In the genomic region with DNA sequence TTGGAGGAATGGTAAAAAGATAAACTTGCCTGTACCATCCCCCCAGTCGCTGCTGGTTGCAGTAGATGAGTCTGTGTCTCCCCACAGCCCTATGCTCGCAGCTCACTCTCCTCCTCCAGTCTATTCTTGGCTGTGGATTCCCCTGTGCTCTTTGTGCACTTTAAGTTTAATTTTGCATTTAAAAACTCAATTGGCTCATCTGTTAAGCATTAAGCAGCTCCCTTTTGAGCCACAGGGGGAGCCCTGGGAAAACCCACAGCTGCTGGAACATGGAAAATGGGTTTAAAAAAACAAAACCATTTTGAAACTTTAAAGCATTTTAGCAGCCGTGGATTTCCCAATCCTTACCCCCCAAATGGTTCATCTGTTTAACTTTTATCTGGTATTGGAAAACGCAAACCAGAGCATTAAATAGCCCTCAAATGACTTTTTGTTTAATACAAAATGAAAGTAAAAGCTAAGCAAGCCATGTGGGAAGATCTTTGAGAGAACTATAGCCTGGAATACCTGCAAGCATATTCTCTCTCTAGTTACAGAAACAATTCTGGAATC, we compare ENCODE assay signal across 8 cellular contexts.
A peak's percentile ranks its signal among the peaks of the same experiment; 100 is the strongest.
DNase-seq lines count a peak whose midpoint lies in the region; ATAC-seq and TF ChIP-seq lines count a peak whose summit lies in the region.

No MANE protein-coding gene starts in this region.

- no peaks in the 10 kb centered on the region for H3K9me2 ChIP-seq in HCT116 (ENCODE audit: insufficient read depth)

- CTCF ChIA-PET in HCT116 (lab: Charles Lee) = interaction anchor here (0.6 to 1.6 kb wide), 8 partner anchors 9 to 130 kb away, joined by 3 to 5 read pairs (median 3); no protein-coding TSS in a partner anchor

- no peaks in the 10 kb centered on the region for H3K27me3 ChIP-seq in HCT116 (ENCODE audit: insufficient read depth, low read length)

- DNase-seq in GM04504 (ENCODE audit: low read depth) (peak; percentile 80), HCT116 (ENCODE audit: low read depth, low spot score) (peak; percentile 32), NOMO-1 treated with DMSO at 0.1 percent for 48 hours (lab: John Stamatoyannopoulos, UW; ENCODE audit: unreplicated experiment) (peak; percentile 14), ecto neural progenitor cell (ENCODE audit: low spot score) (peak; percentile 44), mucosa of descending colon (peak in 1 of 3 donors; percentile 34), NCI-H187 (lab: John Stamatoyannopoulos, UW) (no peak), NCI-H524 treated with DMSO at 0.1 percent for 48 hours (lab: John Stamatoyannopoulos, UW) (no peak)

- no TSS peak for BruUV-seq in HCT116 (replicated peaks; lab: Mats Ljungman, UMichigan)

- H3K36me3 ChIP-seq in HCT116 (ENCODE audit: control insufficient read depth in 1 of 2, insufficient read depth in 2 of 2, low read length in 2 of 2) (no peaks in the 10 kb centered on the region), mucosa of descending colon (ENCODE audit: low read depth) (no peaks in the 10 kb centered on the region)

- H3K9me3 ChIP-seq in HCT116 (ENCODE audit: control insufficient read depth in 1 of 2, insufficient read depth in 1 of 2, low read depth in 1 of 2, low read length in 2 of 2) = no peaks in the 10 kb centered on the region
- H3K9me3 ChIP-seq in mucosa of descending colon = no peaks in the 10 kb centered on the region

- POLR2A ChIA-PET in HCT116 (lab: Charles Lee) = interaction anchor here (0.8 kb wide), 1 partner anchor 8 kb away, joined by 3 read pairs; no protein-coding TSS in a partner anchor

- 0 out of 2 replicates have a peak overlapping the region, but pooled peaks have one; percentile 9 for H3K9ac ChIP-seq in HCT116 (ENCODE audit: low read length)

- no peaks in the 10 kb centered on the region for H3K79me2 ChIP-seq in HCT116 (ENCODE audit: insufficient read depth, low read length)

- H2AFZ ChIP-seq in HCT116 (ENCODE audit: low read depth, low read length, poor library complexity, severe bottlenecking) = peak overlapping the region; percentile 94

- intact Hi-C loops in HCT116 (cut with micrococcal nuclease) (no loop called here), mucosa of descending colon (cut with DNase I, micrococcal nuclease) (no loop called here)

- peak; percentile 36 to 74 (median 69); a peak in 5 of 6 replicates for TF ChIP-seq CTCF in HCT116 (IDR thresholded peaks at IDR 0.05 in 2 of 3, conservative IDR thresholded peaks at IDR 0.05 in 1 of 3; ENCODE audit: borderline replicate concordance in 1 of 3, insufficient read depth in 1 of 3, low read depth in 2 of 3, low read length in 2 of 3)
- TF ChIP-seq CTCF in mucosa of descending colon (IDR thresholded peaks at IDR 0.05) = peak; percentile 10

- TF ChIP-seq POLR2A in HCT116 (IDR thresholded peaks at IDR 0.05; ENCODE audit: borderline replicate concordance, extremely low read depth, insufficient read depth, insufficient read length) = no peak

- H3K4me3 ChIP-seq in HCT116 (replicated peaks in 1 of 2; ENCODE audit: low read depth in 1 of 2, low read length in 2 of 2) (peak overlapping the region; percentile 19 to 32; a peak in 3 of 4 replicates), mucosa of descending colon (no peak overlapping the region)

- no peaks in the 10 kb centered on the region for H4K20me1 ChIP-seq in HCT116 (ENCODE audit: insufficient read depth)

- peak overlapping the region; percentile 62 for H3K4me2 ChIP-seq in HCT116 (ENCODE audit: low read length)

- peak; percentile 40; the same call in 1 of the 2 replicates for TF ChIP-seq RAD21 in HCT116 (IDR thresholded peaks at IDR 0.05; ENCODE audit: low read depth)

- ATAC-seq in HCT116 = peak; percentile 83
- peak; percentile 42 for ATAC-seq in mucosa of descending colon
- no peak for ATAC-seq in HG03439 (IDR thresholded peaks at IDR 0.05; ENCODE audit: unreplicated experiment)

- H3K4me1 ChIP-seq in HCT116 (ENCODE audit: control insufficient read depth in 1 of 2, insufficient read depth in 2 of 2, low read length in 2 of 2) (peaks cover 11 to 32% of the 10 kb centered on the region in 2 experiments; a peak in 3 of 4 replicates), mucosa of descending colon (ENCODE audit: low read depth) (no peaks in the 10 kb centered on the region)

- RAD21 ChIA-PET in HCT116 (lab: Charles Lee; ENCODE audit: low non-redundant PET in 1 of 2, low total read pairs in 2 of 2, uncharacterized antibody in 2 of 2, unreplicated experiment in 2 of 2) = no interaction called here

- no peak overlapping the region for H3K27ac ChIP-seq in HCT116 (ENCODE audit: low read depth, low read length)

TF ChIP-seq in HCT116, 20 proteins besides CTCF, POLR2A, EP300 and RAD21:
- no peak for TF ChIP-seq ZFX (IDR thresholded peaks at IDR 0.05)
- TF ChIP-seq ELF1 (IDR thresholded peaks at IDR 0.05; ENCODE audit: borderline replicate concordance, low read depth) = no peak
- TF ChIP-seq, protein P1, sequence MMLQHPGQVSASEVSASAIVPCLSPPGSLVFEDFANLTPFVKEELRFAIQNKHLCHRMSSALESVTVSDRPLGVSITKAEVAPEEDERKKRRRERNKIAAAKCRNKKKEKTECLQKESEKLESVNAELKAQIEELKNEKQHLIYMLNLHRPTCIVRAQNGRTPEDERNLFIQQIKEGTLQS (IDR thresholded peaks at IDR 0.05) = no peak
- TF ChIP-seq, protein P2, sequence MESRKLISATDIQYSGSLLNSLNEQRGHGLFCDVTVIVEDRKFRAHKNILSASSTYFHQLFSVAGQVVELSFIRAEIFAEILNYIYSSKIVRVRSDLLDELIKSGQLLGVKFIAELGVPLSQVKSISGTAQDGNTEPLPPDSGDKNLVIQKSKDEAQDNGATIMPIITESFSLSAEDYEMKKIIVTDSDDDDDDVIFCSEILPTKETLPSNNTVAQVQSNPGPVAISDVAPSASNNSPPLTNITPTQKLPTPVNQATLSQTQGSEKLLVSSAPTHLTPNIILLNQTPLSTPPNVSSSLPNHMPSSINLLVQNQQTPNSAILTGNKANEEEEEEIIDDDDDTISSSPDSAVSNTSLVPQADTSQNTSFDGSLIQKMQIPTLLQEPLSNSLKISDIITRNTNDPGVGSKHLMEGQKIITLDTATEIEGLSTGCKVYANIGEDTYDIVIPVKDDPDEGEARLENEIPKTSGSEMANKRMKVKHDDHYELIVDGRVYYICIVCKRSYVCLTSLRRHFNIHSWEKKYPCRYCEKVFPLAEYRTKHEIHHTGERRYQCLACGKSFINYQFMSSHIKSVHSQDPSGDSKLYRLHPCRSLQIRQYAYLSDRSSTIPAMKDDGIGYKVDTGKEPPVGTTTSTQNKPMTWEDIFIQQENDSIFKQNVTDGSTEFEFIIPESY (IDR thresholded peaks at IDR 0.05; ENCODE audit: extremely low read depth, insufficient replicate concordance, low read length) = no peak
- no peak for TF ChIP-seq JUND (IDR thresholded peaks at IDR 0.05)
- no peak for TF ChIP-seq SIN3A (IDR thresholded peaks at IDR 0.05; ENCODE audit: low read depth)
- TF ChIP-seq, protein P3, sequence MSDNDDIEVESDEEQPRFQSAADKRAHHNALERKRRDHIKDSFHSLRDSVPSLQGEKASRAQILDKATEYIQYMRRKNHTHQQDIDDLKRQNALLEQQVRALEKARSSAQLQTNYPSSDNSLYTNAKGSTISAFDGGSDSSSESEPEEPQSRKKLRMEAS (IDR thresholded peaks at IDR 0.05) = 0 out of 2 replicates have a peak, but pooled peaks have one; percentile 14
- no peak for TF ChIP-seq EZH2 (IDR thresholded peaks at IDR 0.05)
- TF ChIP-seq EZH2phosphoT487 (IDR thresholded peaks at IDR 0.05; ENCODE audit: borderline replicate concordance) = no peak
- TF ChIP-seq CBX3 (IDR thresholded peaks at IDR 0.05; ENCODE audit: low read depth) = peak; percentile 48; the same call in 1 of the 2 replicates
- no peak for TF ChIP-seq SP1 (IDR thresholded peaks at IDR 0.05; ENCODE audit: low read depth)
- TF ChIP-seq FOSL1 (IDR thresholded peaks at IDR 0.05; ENCODE audit: low read depth) = no peak
- no peak for TF ChIP-seq POLR2AphosphoS5 (IDR thresholded peaks at IDR 0.05; ENCODE audit: low read depth, low read length)
- no peak for TF ChIP-seq EGR1 (IDR thresholded peaks at IDR 0.05; ENCODE audit: low read depth)
- TF ChIP-seq CEBPB (IDR thresholded peaks at IDR 0.05; ENCODE audit: low read depth) = no peak
- TF ChIP-seq ZNF274 (IDR thresholded peaks at IDR 0.05; ENCODE audit: low read depth, low read length) = no peak

Comparison
In these comparisons a context has a peak if more than half of its experiments do, and no peak if none do; other contexts are left out.
1. DNase-seq: peak in GM04504 (single experiment), HCT116 (single experiment), NOMO-1 treated with DMSO at 0.1 percent for 48 hours (single experiment) and ecto neural progenitor cell (single experiment); none in NCI-H187 (0 of 2) and NCI-H524 treated with DMSO at 0.1 percent for 48 hours (single experiment).